In the genomic region with DNA sequence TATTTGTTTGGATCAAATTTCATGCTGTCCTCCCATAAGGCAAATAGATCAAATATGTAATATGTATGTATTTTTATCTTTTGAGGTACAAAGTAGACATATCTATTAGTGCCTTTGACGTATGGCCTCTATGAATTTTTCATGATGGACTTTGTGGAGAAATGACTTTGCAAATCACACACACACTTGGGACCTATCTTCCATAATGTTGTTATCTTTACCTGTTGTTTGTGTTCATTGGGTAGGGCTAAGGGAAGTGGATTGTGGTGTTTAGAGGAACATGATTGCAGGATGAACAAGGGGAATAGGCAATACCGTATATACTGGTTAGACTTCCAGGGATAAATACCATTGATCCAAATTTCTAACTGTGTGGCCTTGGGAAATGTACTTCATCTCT, we compare ENCODE assay signal across 3 cellular contexts.
TF ChIP-seq lines count a peak whose summit lies in the region.

No MANE protein-coding gene starts in this region.

TF ChIP-seq in HCT116, 20 proteins besides CTCF, POLR2A, EP300 and RAD21:
- no peak for TF ChIP-seq YY1 (IDR thresholded peaks at IDR 0.05; ENCODE audit: extremely low read depth, insufficient replicate concordance, low read depth, low read length)
- no peak for TF ChIP-seq TCF7L2 (IDR thresholded peaks at IDR 0.05; ENCODE audit: borderline replicate concordance, extremely low read depth, insufficient read depth, insufficient read length)
- no peak for TF ChIP-seq CEBPB (IDR thresholded peaks at IDR 0.05; ENCODE audit: low read depth)
- TF ChIP-seq ZNF274 (IDR thresholded peaks at IDR 0.05; ENCODE audit: low read depth, low read length): no peak
- TF ChIP-seq EZH2 (IDR thresholded peaks at IDR 0.05): no peak
- no peak for TF ChIP-seq ATF3 (IDR thresholded peaks at IDR 0.05)
- TF ChIP-seq SIN3A (IDR thresholded peaks at IDR 0.05; ENCODE audit: low read depth): no peak
- no peak for TF ChIP-seq EZH2phosphoT487 (IDR thresholded peaks at IDR 0.05; ENCODE audit: borderline replicate concordance)
- no peak for TF ChIP-seq FOSL1 (IDR thresholded peaks at IDR 0.05; ENCODE audit: low read depth)
- no peak for TF ChIP-seq POLR2AphosphoS5 (IDR thresholded peaks at IDR 0.05; ENCODE audit: low read depth, low read length)

TF ChIP-seq in K562, 482 proteins besides CTCF, POLR2A, EP300 and RAD21 (continued from another document):
- TF ChIP-seq, protein P1, sequence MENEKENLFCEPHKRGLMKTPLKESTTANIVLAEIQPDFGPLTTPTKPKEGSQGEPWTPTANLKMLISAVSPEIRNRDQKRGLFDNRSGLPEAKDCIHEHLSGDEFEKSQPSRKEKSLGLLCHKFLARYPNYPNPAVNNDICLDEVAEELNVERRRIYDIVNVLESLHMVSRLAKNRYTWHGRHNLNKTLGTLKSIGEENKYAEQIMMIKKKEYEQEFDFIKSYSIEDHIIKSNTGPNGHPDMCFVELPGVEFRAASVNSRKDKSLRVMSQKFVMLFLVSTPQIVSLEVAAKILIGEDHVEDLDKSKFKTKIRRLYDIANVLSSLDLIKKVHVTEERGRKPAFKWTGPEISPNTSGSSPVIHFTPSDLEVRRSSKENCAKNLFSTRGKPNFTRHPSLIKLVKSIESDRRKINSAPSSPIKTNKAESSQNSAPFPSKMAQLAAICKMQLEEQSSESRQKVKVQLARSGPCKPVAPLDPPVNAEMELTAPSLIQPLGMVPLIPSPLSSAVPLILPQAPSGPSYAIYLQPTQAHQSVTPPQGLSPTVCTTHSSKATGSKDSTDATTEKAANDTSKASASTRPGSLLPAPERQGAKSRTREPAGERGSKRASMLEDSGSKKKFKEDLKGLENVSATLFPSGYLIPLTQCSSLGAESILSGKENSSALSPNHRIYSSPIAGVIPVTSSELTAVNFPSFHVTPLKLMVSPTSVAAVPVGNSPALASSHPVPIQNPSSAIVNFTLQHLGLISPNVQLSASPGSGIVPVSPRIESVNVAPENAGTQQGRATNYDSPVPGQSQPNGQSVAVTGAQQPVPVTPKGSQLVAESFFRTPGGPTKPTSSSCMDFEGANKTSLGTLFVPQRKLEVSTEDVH (IDR thresholded peaks at IDR 0.05; ENCODE audit: low read depth, partially characterized antibody): no peak
- TF ChIP-seq POLR2G (IDR thresholded peaks at IDR 0.05; ENCODE audit: low read depth, low read length): 0 out of 2 replicates have a peak, but pooled peaks have one; percentile 8

TF ChIP-seq in liver, 16 proteins besides CTCF, POLR2A, EP300 and RAD21 (continued from another document):
- TF ChIP-seq EGR1 (IDR thresholded peaks at IDR 0.05; ENCODE audit: low read depth in 2 of 2) (no peak), FOXA2 (IDR thresholded peaks at IDR 0.05) (no peak), RXRA (IDR thresholded peaks at IDR 0.05) (no peak), FOXA1 (IDR thresholded peaks at IDR 0.05) (no peak)
